8 cellular contexts compared by ENCODE assay signal in the genomic region with DNA sequence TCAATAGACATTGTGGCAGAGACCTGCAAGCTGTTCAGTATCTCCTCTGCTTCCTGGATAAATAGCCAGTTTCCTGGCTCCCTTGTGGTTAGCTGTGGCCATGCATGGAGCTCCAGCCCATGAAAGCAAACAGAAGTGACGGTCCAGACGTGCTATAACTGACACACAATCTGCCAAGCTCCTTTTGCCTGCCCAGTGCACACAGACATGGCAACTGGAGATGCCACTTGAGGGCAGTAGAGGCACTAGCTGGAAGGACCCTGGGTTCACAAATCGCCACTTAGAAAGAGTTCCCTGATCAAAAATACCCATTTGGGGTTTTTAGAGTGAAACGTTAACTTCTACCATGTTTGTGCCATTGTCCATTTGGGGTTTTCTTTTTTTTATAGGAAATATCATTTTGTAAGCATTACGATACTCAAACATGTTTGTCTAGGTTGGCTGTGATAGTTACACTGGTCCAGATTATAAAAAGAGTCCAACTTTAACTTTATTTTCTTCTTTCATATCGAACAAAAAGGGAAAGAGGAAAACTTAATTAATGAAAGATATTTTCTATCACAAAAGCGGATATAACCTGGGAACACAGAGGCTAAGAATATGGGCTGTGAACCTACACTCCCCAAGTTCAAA. TPM values are rescaled to one million over a fixed set of nuclear protein-coding genes. Genes with fewer than 3 reads are reported as not detected.
DNase-seq lines count a peak whose midpoint lies in the region; ATAC-seq and TF ChIP-seq lines count a peak whose summit lies in the region.

No MANE protein-coding gene starts in this region.

- H3K79me2 ChIP-seq in SK-N-SH (ENCODE audit: insufficient read depth): no peaks in the 10 kb centered on the region

- TF ChIP-seq CTCF in SK-N-SH (IDR thresholded peaks at IDR 0.05) (peak; percentile 61), lower leg skin (IDR thresholded peaks at IDR 0.05) (no peak)

- intact Hi-C loops in lower leg skin (cut with DNase I; ENCODE audit: low total_unique reads): no loop called here

- no peak for TF ChIP-seq POLR2A in lower leg skin (IDR thresholded peaks at IDR 0.05)

- 77% methylated on average over 7 of the region's 7 CpGs for WGBS in SK-N-SH (ENCODE audit: low lambda C conversion rate)
- WGBS in lower leg skin, 2 donors: 73 to 83% methylated on average over 7 of the region's 7 CpGs

- H3K4me3 ChIP-seq in H7 (ENCODE audit: insufficient read depth, low read depth, low read length) (no peak overlapping the region), SK-N-SH (ENCODE audit: low read depth in 2 of 2, low read length in 1 of 2) (no peak overlapping the region; a peak in 1 of 4 replicates), lower leg skin (ENCODE audit: low read depth, poor library complexity, severe bottlenecking) (no peak overlapping the region)

- H2AFZ ChIP-seq in SK-N-SH (ENCODE audit: low read depth): no peak overlapping the region

- no peak overlapping the region for H3K4me2 ChIP-seq in SK-N-SH

- H3K9ac ChIP-seq in SK-N-SH: no peak overlapping the region

- no peak for TF ChIP-seq EP300 in SK-N-SH (IDR thresholded peaks at IDR 0.05; ENCODE audit: borderline replicate concordance in 1 of 2, low read depth in 1 of 2, low read length in 1 of 2)

- H3K27me3 ChIP-seq in H7 (ENCODE audit: control insufficient read depth, insufficient read depth, low read length) (no peaks in the 10 kb centered on the region), SK-N-SH (ENCODE audit: insufficient read depth) (no peaks in the 10 kb centered on the region)

- no peaks in the 10 kb centered on the region for H3K9me2 ChIP-seq in SK-N-SH

- peaks cover 14% of the 10 kb centered on the region for H3K36me3 ChIP-seq in H7 (replicated peaks; ENCODE audit: control insufficient read depth, insufficient read depth, low read length)
- H3K36me3 ChIP-seq in SK-N-SH (replicated peaks in 1 of 2; ENCODE audit: control insufficient read depth in 1 of 2, insufficient read depth in 2 of 2, low read length in 1 of 2): peaks cover 75 to 84% of the 10 kb centered on the region in 2 experiments

- POLR2A ChIA-PET in SK-N-SH (lab: Yijun Ruan, JAX): no interaction called here

- no peaks in the 10 kb centered on the region for H3K9me3 ChIP-seq in SK-N-SH

- ATAC-seq in stimulated activated naive CD8-positive, alpha-beta T cell treated with anti-CD3 and anti-CD28 coated beads, Interleukin-15, Interleukin-2, amounts not matched to agents 100 U/mL and 50 U/mL, for 24 hours: no peak
- no peak for ATAC-seq in HG03520 (IDR thresholded peaks at IDR 0.05; ENCODE audit: unreplicated experiment)

- no peaks in the 10 kb centered on the region for H3K4me1 ChIP-seq in SK-N-SH (ENCODE audit: control insufficient read depth in 1 of 2, insufficient read depth in 2 of 2, low read depth in 1 of 2, low read length in 1 of 2)

- TF ChIP-seq RAD21 in SK-N-SH (IDR thresholded peaks at IDR 0.05; ENCODE audit: low read length): peak; percentile 36

- H3F3A ChIP-seq in SK-N-SH (replicated peaks; ENCODE audit: insufficient read depth): peaks cover 7% of the 10 kb centered on the region

- H4K20me1 ChIP-seq in SK-N-SH (ENCODE audit: insufficient read depth): no peaks in the 10 kb centered on the region

- DNase-seq in CMK (ENCODE audit: low read depth): peak; percentile 17
- DNase-seq in H7: peak; percentile 16
- no peak for DNase-seq in SK-N-SH
- peak; percentile 9 for DNase-seq in fibroblast of the conjunctiva (ENCODE audit: low read depth)
- DNase-seq in stimulated activated naive CD8-positive, alpha-beta T cell treated with anti-CD3 and anti-CD28 coated beads, Interleukin-15, Interleukin-2, amounts not matched to agents 100 U/mL and 50 U/mL, for 24 hours: peak; percentile 16
- no peak for DNase-seq in activated T-cell treated with anti-CD3 and anti-CD28 coated beads for 4 hours
- DNase-seq in lower leg skin (ENCODE audit: low spot score in 2 of 2): no peak

- CTCF ChIA-PET in SK-N-SH (lab: Yijun Ruan, JAX): interaction anchor here (0.5 to 1.1 kb wide), 4 partner anchors 11 to 1554 kb away, joined by 3 to 6 read pairs (median 3); no protein-coding TSS in a partner anchor

- no peak overlapping the region for H3K27ac ChIP-seq in SK-N-SH (ENCODE audit: low read depth in 2 of 2, low read length in 1 of 2)

TF ChIP-seq in SK-N-SH, 30 proteins besides CTCF, POLR2A, EP300 and RAD21:
- TF ChIP-seq TEAD4 (IDR thresholded peaks at IDR 0.05; ENCODE audit: borderline replicate concordance, insufficient read depth) (no peak), TCF12 (IDR thresholded peaks at IDR 0.05) (no peak), POLR2AphosphoS5 (IDR thresholded peaks at IDR 0.05; ENCODE audit: low read depth, low read length) (no peak), CHD2 (IDR thresholded peaks at IDR 0.05; ENCODE audit: low read length, partially characterized antibody) (no peak), ELF1 (IDR thresholded peaks at IDR 0.05) (no peak), MXI1 (IDR thresholded peaks at IDR 0.05; ENCODE audit: low read depth, low read length) (no peak), RCOR1 (IDR thresholded peaks at IDR 0.05; ENCODE audit: low read length) (no peak), GABPA (IDR thresholded peaks at IDR 0.05; ENCODE audit: low read depth) (no peak), NFIC (IDR thresholded peaks at IDR 0.05; ENCODE audit: borderline replicate concordance) (no peak), TAF1 (IDR thresholded peaks at IDR 0.05; ENCODE audit: borderline replicate concordance, low read depth, low read length) (no peak), EZH2phosphoT487 (IDR thresholded peaks at IDR 0.05; ENCODE audit: borderline replicate concordance, low read depth) (no peak)
- TF ChIP-seq, protein P1, sequence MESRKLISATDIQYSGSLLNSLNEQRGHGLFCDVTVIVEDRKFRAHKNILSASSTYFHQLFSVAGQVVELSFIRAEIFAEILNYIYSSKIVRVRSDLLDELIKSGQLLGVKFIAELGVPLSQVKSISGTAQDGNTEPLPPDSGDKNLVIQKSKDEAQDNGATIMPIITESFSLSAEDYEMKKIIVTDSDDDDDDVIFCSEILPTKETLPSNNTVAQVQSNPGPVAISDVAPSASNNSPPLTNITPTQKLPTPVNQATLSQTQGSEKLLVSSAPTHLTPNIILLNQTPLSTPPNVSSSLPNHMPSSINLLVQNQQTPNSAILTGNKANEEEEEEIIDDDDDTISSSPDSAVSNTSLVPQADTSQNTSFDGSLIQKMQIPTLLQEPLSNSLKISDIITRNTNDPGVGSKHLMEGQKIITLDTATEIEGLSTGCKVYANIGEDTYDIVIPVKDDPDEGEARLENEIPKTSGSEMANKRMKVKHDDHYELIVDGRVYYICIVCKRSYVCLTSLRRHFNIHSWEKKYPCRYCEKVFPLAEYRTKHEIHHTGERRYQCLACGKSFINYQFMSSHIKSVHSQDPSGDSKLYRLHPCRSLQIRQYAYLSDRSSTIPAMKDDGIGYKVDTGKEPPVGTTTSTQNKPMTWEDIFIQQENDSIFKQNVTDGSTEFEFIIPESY (IDR thresholded peaks at IDR 0.05; ENCODE audit: borderline replicate concordance, low read depth): no peak
- TF ChIP-seq, protein P2, sequence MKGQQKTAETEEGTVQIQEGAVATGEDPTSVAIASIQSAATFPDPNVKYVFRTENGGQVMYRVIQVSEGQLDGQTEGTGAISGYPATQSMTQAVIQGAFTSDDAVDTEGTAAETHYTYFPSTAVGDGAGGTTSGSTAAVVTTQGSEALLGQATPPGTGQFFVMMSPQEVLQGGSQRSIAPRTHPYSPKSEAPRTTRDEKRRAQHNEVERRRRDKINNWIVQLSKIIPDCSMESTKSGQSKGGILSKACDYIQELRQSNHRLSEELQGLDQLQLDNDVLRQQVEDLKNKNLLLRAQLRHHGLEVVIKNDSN (IDR thresholded peaks at IDR 0.05; ENCODE audit: borderline replicate concordance, low read depth): no peak

RNA-seq across cellular contexts. Expression of a gene that starts 31.3 kb away (rescaled TPM):
- total RNA-seq in H7 (2014; rRNA removed; shearing (Covaris generic)): 5.9 and 10.6 TPM in 2 replicates
- 3.2 and 4.4 TPM in 2 replicates for polyA plus RNA-seq in SK-N-SH (2012; rRNA removed)
- polyA plus RNA-seq in SK-N-SH (2012; cell fraction: cytosol; rRNA removed): 3.2 and 7.9 TPM in 2 replicates
- 4.1 and 10.3 TPM in 2 replicates for polyA plus RNA-seq in SK-N-SH (2012; cell fraction: nucleus; rRNA removed)
- total RNA-seq in lower leg skin: 10 to 100 TPM in 1 of 4 donors, 1 to 10 TPM in 3; 7.0 to 10.3 (median 8.2) TPM

RNA-seq across cellular contexts. Expression of a gene that starts 31.5 kb away (rescaled TPM):
- total RNA-seq in H7 (2014; rRNA removed; shearing (Covaris generic)): 414 and 483 TPM in 2 replicates
- polyA plus RNA-seq in SK-N-SH (2012; rRNA removed): 299 and 331 TPM in 2 replicates
- polyA plus RNA-seq in SK-N-SH (2012; cell fraction: cytosol; rRNA removed): 366 and 469 TPM in 2 replicates
- polyA plus RNA-seq in SK-N-SH (2012; cell fraction: nucleus; rRNA removed): 138 and 187 TPM in 2 replicates
- total RNA-seq in lower leg skin: 100 to 1,000 TPM; 148 to 233 (median 216) TPM

RNA-seq across cellular contexts. Expression of a gene that starts 53.4 kb away (rescaled TPM):
- not detected in 2 replicates for total RNA-seq in H7 (2014; rRNA removed; shearing (Covaris generic))
- not detected in 2 replicates for polyA plus RNA-seq in SK-N-SH (2012; rRNA removed)
- not detected in 2 replicates for polyA plus RNA-seq in SK-N-SH (2012; cell fraction: cytosol; rRNA removed)
- not detected in 2 replicates for polyA plus RNA-seq in SK-N-SH (2012; cell fraction: nucleus; rRNA removed)
- not detected for total RNA-seq in lower leg skin

Comparison
In these comparisons a context has a peak if more than half of its experiments do, and no peak if none do; other contexts are left out.
1. DNase-seq: peak in CMK (single experiment), H7 (single experiment), fibroblast of the conjunctiva (single experiment) and stimulated activated naive CD8-positive, alpha-beta T cell treated with anti-CD3 and anti-CD28 coated beads, Interleukin-15, Interleukin-2, amounts not matched to agents 100 U/mL and 50 U/mL, for 24 hours (single experiment); none in SK-N-SH (single experiment), activated T-cell treated with anti-CD3 and anti-CD28 coated beads for 4 hours (single experiment) and lower leg skin (0 of 2).